Comparison of ENCODE assay signal across 8 cellular contexts in the genomic region with DNA sequence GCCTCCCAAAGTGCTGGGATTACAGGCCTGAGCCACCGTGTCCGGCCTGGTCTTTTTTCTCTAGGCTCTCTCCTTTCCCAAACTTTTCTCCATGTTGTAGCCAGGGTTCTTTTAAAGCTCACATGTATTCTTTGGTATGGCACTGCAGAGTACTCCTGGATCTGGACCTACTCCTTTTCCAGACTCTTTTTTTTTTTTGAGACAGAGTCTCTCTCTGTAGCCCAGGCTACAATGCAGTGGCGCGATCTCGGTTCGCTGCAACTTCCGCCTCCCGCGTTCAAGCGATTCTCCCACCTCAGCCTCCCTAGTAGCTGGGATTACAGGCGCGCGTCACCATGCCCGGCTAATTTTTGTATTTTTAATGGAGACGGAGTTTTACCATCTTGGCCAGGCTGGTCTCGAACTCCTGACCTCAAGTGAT. TPM values are rescaled to one million over a fixed set of nuclear protein-coding genes. Genes with fewer than 3 reads are reported as not detected.
A peak's percentile ranks its signal among the peaks of the same experiment; 100 is the strongest.
DNase-seq lines count a peak whose midpoint lies in the region; ATAC-seq and TF ChIP-seq lines count a peak whose summit lies in the region.

No MANE protein-coding gene starts in this region.

- DNase-seq in CD14-positive monocyte (ENCODE audit: low spot score) (no peak), neural progenitor cell (ENCODE audit: low spot score) (no peak), AG20443 (ENCODE audit: low spot score) (no peak), NCI-H2196 (lab: John Stamatoyannopoulos, UW; ENCODE audit: unreplicated experiment) (no peak), NCI-H1417 (lab: John Stamatoyannopoulos, UW) (no peak)
- DNase-seq in effector memory CD4-positive, alpha-beta T cell, result peak in 1 of 3 donors; percentile 3

- H3K9ac ChIP-seq in OCI-LY3 (ENCODE audit: low read length) (peak overlapping the region; percentile 97), neural progenitor cell (no peak overlapping the region)

- H3K9me3 ChIP-seq in OCI-LY3 (ENCODE audit: insufficient read depth, low read length) (no peaks in the 10 kb centered on the region), neural progenitor cell (ENCODE audit: low read depth) (no peaks in the 10 kb centered on the region)
- H3K9me3 ChIP-seq in effector memory CD4-positive, alpha-beta T cell (ENCODE audit: control insufficient read depth, low read length), result no peaks in the 10 kb centered on the region

- H3K27ac ChIP-seq in OCI-LY3 (ENCODE audit: low read length) (peak overlapping the region; percentile 94), neural progenitor cell (no peak overlapping the region)
- peak overlapping the region; percentile 88 for H3K27ac ChIP-seq in effector memory CD4-positive, alpha-beta T cell (ENCODE audit: insufficient read depth, low read length, poor library complexity, severe bottlenecking)

- H3K4me2 ChIP-seq in OCI-LY3 (ENCODE audit: low read length) (peak overlapping the region; percentile 62), neural progenitor cell (peak overlapping the region; percentile 98)

- H3K4me1 ChIP-seq in OCI-LY3 (ENCODE audit: low read length), result peaks cover 16% of the 10 kb centered on the region; the same call in 1 of the 2 replicates
- peaks cover 9% of the 10 kb centered on the region for H3K4me1 ChIP-seq in effector memory CD4-positive, alpha-beta T cell (ENCODE audit: control insufficient read depth, insufficient read depth, low read length, poor library complexity, severe bottlenecking)
- peaks cover 5% of the 10 kb centered on the region for H3K4me1 ChIP-seq in neural progenitor cell

- H3K9me3 Mint-ChIP-seq in CD14-positive monocyte (peaks cover 0 to 5% (median 0%) of the 10 kb centered on the region in 7 donors), neural progenitor cell (no peaks in the 10 kb centered on the region)

- intact Hi-C loops in CD14-positive monocyte (cut with micrococcal nuclease), result loop anchor here (2.0 to 5.0 kb wide), 2 partner anchors 79 to 81 kb away; no protein-coding TSS in a partner anchor

- H3K36me3 ChIP-seq in OCI-LY3 (replicated peaks; ENCODE audit: low read depth, low read length) (peaks cover 7% of the 10 kb centered on the region), neural progenitor cell (no peaks in the 10 kb centered on the region)
- H3K36me3 ChIP-seq in effector memory CD4-positive, alpha-beta T cell (ENCODE audit: control insufficient read depth, insufficient read depth, low read length), result peaks cover 20% of the 10 kb centered on the region

- peak overlapping the region; percentile 98 for H3K4me3 ChIP-seq in OCI-LY3 (ENCODE audit: low read length)
- peak overlapping the region; percentile 59 for H3K4me3 ChIP-seq in effector memory CD4-positive, alpha-beta T cell (ENCODE audit: insufficient read depth, low read depth, low read length, poor library complexity, severe bottlenecking)
- peak overlapping the region; percentile 56 for H3K4me3 ChIP-seq in neural progenitor cell

- H3K4me3 Mint-ChIP-seq in CD14-positive monocyte (peak overlapping the region; percentile 87 to 93), neural progenitor cell (peak overlapping the region; percentile 97)

- TF ChIP-seq CTCF in CD14-positive monocyte (IDR thresholded peaks at IDR 0.05) (no peak), OCI-LY3 (IDR thresholded peaks at IDR 0.05; ENCODE audit: low read depth, low read length) (no peak), neural progenitor cell (IDR thresholded peaks at IDR 0.05) (no peak)

- H3K27ac Mint-ChIP-seq in CD14-positive monocyte, result peak overlapping the region; percentile 97 to 99 (median 98)
- H3K27ac Mint-ChIP-seq in neural progenitor cell, result peak overlapping the region; percentile 96

- H3K27me3 Mint-ChIP-seq in CD14-positive monocyte (ENCODE audit: low read depth in 3 of 3) (peaks cover 0 to 6% (median 1%) of the 10 kb centered on the region in 3 donors), neural progenitor cell (ENCODE audit: insufficient read depth, low read depth) (peaks cover 8% of the 10 kb centered on the region)

- H4K20me1 ChIP-seq in OCI-LY3 (ENCODE audit: insufficient read depth, low read length) (no peaks in the 10 kb centered on the region), neural progenitor cell (ENCODE audit: low read depth) (no peaks in the 10 kb centered on the region)

- H3K36me3 Mint-ChIP-seq in CD14-positive monocyte (peaks cover 22 to 24% of the 10 kb centered on the region in 2 donors), neural progenitor cell (no peaks in the 10 kb centered on the region)

- H3K27me3 ChIP-seq in OCI-LY3 (ENCODE audit: low read depth, low read length), result no peaks in the 10 kb centered on the region
- H3K27me3 ChIP-seq in effector memory CD4-positive, alpha-beta T cell (replicated peaks; ENCODE audit: control insufficient read depth, insufficient read depth, low read length, poor library complexity, severe bottlenecking), result no peaks in the 10 kb centered on the region
- no peaks in the 10 kb centered on the region for H3K27me3 ChIP-seq in neural progenitor cell

- peaks cover 10% of the 10 kb centered on the region for H3F3A ChIP-seq in neural progenitor cell (ENCODE audit: low read depth)

- H3K79me2 ChIP-seq in OCI-LY3 (ENCODE audit: low read length) (peaks cover 13% of the 10 kb centered on the region), neural progenitor cell (ENCODE audit: low read depth) (peaks cover 15% of the 10 kb centered on the region)

- ATAC-seq in HG03378 (IDR thresholded peaks at IDR 0.05; ENCODE audit: unreplicated experiment), result no peak

- peaks cover 35% of the 10 kb centered on the region for H3K4me1 Mint-ChIP-seq in CD14-positive monocyte
- peaks cover 14% of the 10 kb centered on the region for H3K4me1 Mint-ChIP-seq in neural progenitor cell

- H2AFZ ChIP-seq in OCI-LY3 (ENCODE audit: low read depth, low read length) (peak overlapping the region; percentile 88), neural progenitor cell (replicated peaks) (peak overlapping the region; percentile 91)

RNA-seq across cellular contexts. Expression of a gene that starts 0.6 kb away (rescaled TPM):
- 1 to 10 TPM; 2.5 to 6.3 TPM for polyA plus RNA-seq in CD14-positive monocyte
- total RNA-seq in neural progenitor cell (ENCODE audit: low replicate concordance), result 16.9 and 27.3 TPM in 2 replicates

RNA-seq across cellular contexts. Expression of a gene that starts 41.3 kb away (rescaled TPM):
- 1 to 10 TPM; 2.9 TPM for polyA plus RNA-seq in CD14-positive monocyte
- 22.3 and 34.0 TPM in 2 replicates for total RNA-seq in neural progenitor cell (ENCODE audit: low replicate concordance)
